In the genomic region with DNA sequence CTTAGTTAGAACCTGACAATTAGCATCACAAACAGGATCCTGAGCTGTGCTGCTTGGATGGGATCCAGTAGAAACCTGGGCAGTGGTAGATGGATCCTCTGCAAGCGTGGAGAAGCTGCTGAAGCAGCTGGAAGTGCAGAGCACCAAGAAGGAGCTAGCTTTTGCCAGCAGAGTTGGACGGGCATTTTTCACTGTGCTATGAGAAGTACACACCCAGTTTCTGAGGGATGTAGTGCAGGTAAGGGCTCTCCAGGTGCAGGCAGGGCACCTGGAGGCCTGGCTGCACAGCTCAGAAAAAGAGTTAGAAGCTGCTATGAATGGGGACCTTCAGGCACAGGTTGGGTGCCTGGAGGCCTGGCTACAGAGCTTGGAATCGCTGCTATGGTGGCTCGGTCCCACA, we compare ENCODE assay signal across 15 cellular contexts.
"Had no signal": no experiment of that assay in that cellular context is flagged by ENCODE, and none has a peak within 500 bp of the region (broad histone marks: within the 10 kb centered on the region; RNA-seq: fewer than 3 reads in every experiment).

No MANE protein-coding gene starts in this region.

- ATAC-seq: Panc1, PC-3 had no signal

- DNase-seq: MG63; NCI-H1092 treated with DMSO at 0.1 percent for 48 hours; NCI-H1436; NCI-H187; NCI-H2081 treated with DMSO at 0.1 percent for 48 hours; NCI-H2171; NCI-H226; NCI-H446; NCI-H510A; NCI-H524 treated with DMSO at 0.1 percent for 48 hours; NCI-H774; NK-92 treated with Interleukin-12 subunit alpha and Interleukin-12 subunit beta, amount 100 ng/mL, for 24 hours; PC-3; SK-N-SH had no signal

- H3K27me3 ChIP-seq: MG63 had no signal

- H3K9me3 ChIP-seq: MG63, SK-N-SH had no signal

- H3K36me3 ChIP-seq: MG63 had no signal

- H3K9ac ChIP-seq: SK-N-SH had no signal

- H3K4me3 ChIP-seq: MG63 had no signal
